Comparison of ENCODE assay signal across 1 cellular context in genomic region chr2:177263451-177264208, GRCh38.
A peak's percentile ranks its signal among the peaks of the same experiment; 100 is the strongest.
TF ChIP-seq lines count a peak whose summit lies in the region.

No MANE protein-coding gene starts in this region.

TF ChIP-seq in A549, 52 proteins besides CTCF, POLR2A, EP300 and RAD21 (continued from another document):
- TF ChIP-seq, protein P1, sequence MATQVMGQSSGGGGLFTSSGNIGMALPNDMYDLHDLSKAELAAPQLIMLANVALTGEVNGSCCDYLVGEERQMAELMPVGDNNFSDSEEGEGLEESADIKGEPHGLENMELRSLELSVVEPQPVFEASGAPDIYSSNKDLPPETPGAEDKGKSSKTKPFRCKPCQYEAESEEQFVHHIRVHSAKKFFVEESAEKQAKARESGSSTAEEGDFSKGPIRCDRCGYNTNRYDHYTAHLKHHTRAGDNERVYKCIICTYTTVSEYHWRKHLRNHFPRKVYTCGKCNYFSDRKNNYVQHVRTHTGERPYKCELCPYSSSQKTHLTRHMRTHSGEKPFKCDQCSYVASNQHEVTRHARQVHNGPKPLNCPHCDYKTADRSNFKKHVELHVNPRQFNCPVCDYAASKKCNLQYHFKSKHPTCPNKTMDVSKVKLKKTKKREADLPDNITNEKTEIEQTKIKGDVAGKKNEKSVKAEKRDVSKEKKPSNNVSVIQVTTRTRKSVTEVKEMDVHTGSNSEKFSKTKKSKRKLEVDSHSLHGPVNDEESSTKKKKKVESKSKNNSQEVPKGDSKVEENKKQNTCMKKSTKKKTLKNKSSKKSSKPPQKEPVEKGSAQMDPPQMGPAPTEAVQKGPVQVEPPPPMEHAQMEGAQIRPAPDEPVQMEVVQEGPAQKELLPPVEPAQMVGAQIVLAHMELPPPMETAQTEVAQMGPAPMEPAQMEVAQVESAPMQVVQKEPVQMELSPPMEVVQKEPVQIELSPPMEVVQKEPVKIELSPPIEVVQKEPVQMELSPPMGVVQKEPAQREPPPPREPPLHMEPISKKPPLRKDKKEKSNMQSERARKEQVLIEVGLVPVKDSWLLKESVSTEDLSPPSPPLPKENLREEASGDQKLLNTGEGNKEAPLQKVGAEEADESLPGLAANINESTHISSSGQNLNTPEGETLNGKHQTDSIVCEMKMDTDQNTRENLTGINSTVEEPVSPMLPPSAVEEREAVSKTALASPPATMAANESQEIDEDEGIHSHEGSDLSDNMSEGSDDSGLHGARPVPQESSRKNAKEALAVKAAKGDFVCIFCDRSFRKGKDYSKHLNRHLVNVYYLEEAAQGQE (IDR thresholded peaks at IDR 0.05): no peak
- no peak for TF ChIP-seq HDAC2 (IDR thresholded peaks at IDR 0.05)
- no peak for TF ChIP-seq CBX8 (IDR thresholded peaks at IDR 0.05)
- TF ChIP-seq, protein P2, sequence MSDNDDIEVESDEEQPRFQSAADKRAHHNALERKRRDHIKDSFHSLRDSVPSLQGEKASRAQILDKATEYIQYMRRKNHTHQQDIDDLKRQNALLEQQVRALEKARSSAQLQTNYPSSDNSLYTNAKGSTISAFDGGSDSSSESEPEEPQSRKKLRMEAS (IDR thresholded peaks at IDR 0.05): peak; percentile 99
- TF ChIP-seq FOSL2 (IDR thresholded peaks at IDR 0.05): no peak
- peak; percentile 66 for TF ChIP-seq FOSL2 (CRISPR knock-in tag; IDR thresholded peaks at IDR 0.05)
- TF ChIP-seq KDM1A (IDR thresholded peaks at IDR 0.05; ENCODE audit: low read depth): no peak
- TF ChIP-seq GATA3 (IDR thresholded peaks at IDR 0.05; ENCODE audit: borderline replicate concordance): peak; percentile 91
- TF ChIP-seq MAFK (IDR thresholded peaks at IDR 0.05; ENCODE audit: partially characterized antibody): peak; percentile 78
- TF ChIP-seq RNF2 (IDR thresholded peaks at IDR 0.05; ENCODE audit: borderline replicate concordance, low read depth): no peak
- TF ChIP-seq ESRRA (IDR thresholded peaks at IDR 0.05; ENCODE audit: borderline replicate concordance, low read length): no peak
- no peak for TF ChIP-seq NPAS2 (CRISPR knock-in tag; IDR thresholded peaks at IDR 0.05; ENCODE audit: borderline replicate concordance)
- no peak for TF ChIP-seq BHLHE40 (IDR thresholded peaks at IDR 0.05; ENCODE audit: low read depth, low read length)
- TF ChIP-seq HOXA7 (CRISPR knock-in tag; IDR thresholded peaks at IDR 0.05): 0 out of 2 replicates have a peak, but pooled peaks have one; percentile 36
- TF ChIP-seq RFX5 (IDR thresholded peaks at IDR 0.05): no peak
- peak; percentile 62; the same call in 1 of the 2 replicates for TF ChIP-seq RARB (CRISPR knock-in tag; IDR thresholded peaks at IDR 0.05)
- TF ChIP-seq, protein P3, sequence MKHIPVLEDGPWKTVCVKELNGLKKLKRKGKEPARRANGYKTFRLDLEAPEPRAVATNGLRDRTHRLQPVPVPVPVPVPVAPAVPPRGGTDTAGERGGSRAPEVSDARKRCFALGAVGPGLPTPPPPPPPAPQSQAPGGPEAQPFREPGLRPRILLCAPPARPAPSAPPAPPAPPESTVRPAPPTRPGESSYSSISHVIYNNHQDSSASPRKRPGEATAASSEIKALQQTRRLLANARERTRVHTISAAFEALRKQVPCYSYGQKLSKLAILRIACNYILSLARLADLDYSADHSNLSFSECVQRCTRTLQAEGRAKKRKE (CRISPR knock-in tag; IDR thresholded peaks at IDR 0.05; ENCODE audit: low read depth): 0 out of 2 replicates have a peak, but pooled peaks have one; percentile 30
- no peak for TF ChIP-seq ZNF302 (CRISPR knock-in tag; IDR thresholded peaks at IDR 0.05)
- TF ChIP-seq USF2 (IDR thresholded peaks at IDR 0.05): no peak
- no peak for TF ChIP-seq POLR2AphosphoS2 (conservative IDR thresholded peaks at IDR 0.05; ENCODE audit: low read length)
- TF ChIP-seq, protein P4, sequence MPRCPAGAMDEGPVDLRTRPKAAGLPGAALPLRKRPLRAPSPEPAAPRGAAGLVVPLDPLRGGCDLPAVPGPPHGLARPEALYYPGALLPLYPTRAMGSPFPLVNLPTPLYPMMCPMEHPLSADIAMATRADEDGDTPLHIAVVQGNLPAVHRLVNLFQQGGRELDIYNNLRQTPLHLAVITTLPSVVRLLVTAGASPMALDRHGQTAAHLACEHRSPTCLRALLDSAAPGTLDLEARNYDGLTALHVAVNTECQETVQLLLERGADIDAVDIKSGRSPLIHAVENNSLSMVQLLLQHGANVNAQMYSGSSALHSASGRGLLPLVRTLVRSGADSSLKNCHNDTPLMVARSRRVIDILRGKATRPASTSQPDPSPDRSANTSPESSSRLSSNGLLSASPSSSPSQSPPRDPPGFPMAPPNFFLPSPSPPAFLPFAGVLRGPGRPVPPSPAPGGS (IDR thresholded peaks at IDR 0.05): peak; percentile 91
- no peak for TF ChIP-seq ZSCAN20 (CRISPR knock-in tag; IDR thresholded peaks at IDR 0.05)
- no peak for TF ChIP-seq ELK1 (IDR thresholded peaks at IDR 0.05; ENCODE audit: low read depth, low read length)
- peak; percentile 96 for TF ChIP-seq SMC3 (IDR thresholded peaks at IDR 0.05)
- no peak for TF ChIP-seq PHF8 (IDR thresholded peaks at IDR 0.05; ENCODE audit: borderline replicate concordance, low read depth)
- no peak for TF ChIP-seq CBX2 (IDR thresholded peaks at IDR 0.05; ENCODE audit: borderline replicate concordance, low read depth)
